Comparison of ENCODE assay signal across 24 cellular contexts in the genomic region with DNA sequence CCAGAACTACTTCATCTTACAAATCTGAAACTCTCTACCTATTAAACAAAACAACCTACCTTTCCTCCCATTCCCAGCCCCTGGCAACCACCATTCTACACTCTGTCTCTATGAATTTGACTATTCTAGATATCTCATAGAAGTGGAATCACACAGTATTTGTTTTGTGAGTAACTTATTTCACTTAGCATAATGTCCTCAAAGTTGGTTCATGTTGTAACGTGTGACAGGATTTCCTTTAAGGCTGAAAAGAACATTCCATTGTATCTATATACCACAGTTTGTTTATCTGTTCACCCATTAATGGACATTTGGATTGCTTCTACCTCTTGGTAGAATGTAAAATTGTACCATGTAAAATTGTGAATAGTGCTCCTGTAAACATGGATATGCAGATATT.
A peak's percentile ranks its signal among the peaks of the same experiment; 100 is the strongest.
DNase-seq lines count a peak whose midpoint lies in the region; ATAC-seq and TF ChIP-seq lines count a peak whose summit lies in the region.
"Had no signal": no experiment of that assay in that cellular context is flagged by ENCODE, and none has a peak within 500 bp of the region (broad histone marks: within the 10 kb centered on the region; RNA-seq: fewer than 3 reads in every experiment).

No MANE protein-coding gene starts in this region.

- peak overlapping the region; percentile 20 for H3K27ac Mint-ChIP-seq in HFFc6
- H3K27ac Mint-ChIP-seq: activated B cell treated with CpG ODN at 0.5 μM for 24 hours; activated CD8-positive, alpha-beta memory T cell treated with anti-CD3 and anti-CD28 coated beads, Interleukin-2, amount 10 ng/mL, durations not matched to agents 7 days and 5 days; activated naive CD4-positive, alpha-beta T cell treated with anti-CD3 and anti-CD28 coated beads, Interleukin-2, amount 50 U/mL, for 72 hours had no signal

- no peak overlapping the region for H3K4me3 Mint-ChIP-seq in HFFc6
- H3K4me3 Mint-ChIP-seq: activated B cell treated with CpG ODN at 0.5 μM for 24 hours; activated CD8-positive, alpha-beta memory T cell treated with anti-CD3 and anti-CD28 coated beads, Interleukin-2, amount 10 ng/mL, durations not matched to agents 7 days and 5 days; naive B cell had no signal

- peaks cover 72% of the 10 kb centered on the region for H3K36me3 Mint-ChIP-seq in HFFc6 (ENCODE audit: low read depth)

- H3K27me3 Mint-ChIP-seq in HFFc6 (ENCODE audit: insufficient read depth): no peaks in the 10 kb centered on the region; the same call in 1 of the 2 replicates
- H3K27me3 Mint-ChIP-seq: activated B cell treated with CpG ODN at 0.5 μM for 24 hours; activated CD8-positive, alpha-beta memory T cell treated with anti-CD3 and anti-CD28 coated beads, Interleukin-2, amount 10 ng/mL, durations not matched to agents 7 days and 5 days; naive B cell had no signal

- ATAC-seq in HG03432 (IDR thresholded peaks at IDR 0.05; ENCODE audit: unreplicated experiment) (no peak), HG03025 (IDR thresholded peaks at IDR 0.05; ENCODE audit: low FRiP score, unreplicated experiment) (no peak)
- ATAC-seq: A549; activated CD8-positive, alpha-beta memory T cell treated with anti-CD3 and anti-CD28 coated beads, Interleukin-2, amount 10 ng/mL, durations not matched to agents 7 days and 5 days; activated naive CD4-positive, alpha-beta T cell treated with anti-CD3 and anti-CD28 coated beads, Interleukin-2, amount 50 U/mL, for 72 hours had no signal

- TF ChIP-seq CTCF in HFFc6 (IDR thresholded peaks at IDR 0.05) (no peak), epithelial cell of esophagus (IDR thresholded peaks at IDR 0.05; ENCODE audit: insufficient read depth, low read depth, low read length, missing control alignments) (no peak)

- H3K4me3 ChIP-seq in epithelial cell of esophagus (ENCODE audit: low read length): no peak overlapping the region
- H3K4me3 ChIP-seq: A549, hepatocyte, Peyer's patch had no signal

- no peaks in the 10 kb centered on the region for H3K9me3 Mint-ChIP-seq in HFFc6
- H3K9me3 Mint-ChIP-seq: activated B cell treated with CpG ODN at 0.5 μM for 24 hours; activated naive CD4-positive, alpha-beta T cell treated with anti-CD3 and anti-CD28 coated beads, Interleukin-2, amount 50 U/mL, for 72 hours; naive B cell had no signal

- DNase-seq in HFFc6: no peak
- peak; percentile 73 for DNase-seq in epithelial cell of esophagus (ENCODE audit: low read depth)
- peak; percentile 30 to 75 for DNase-seq in lung microvascular endothelial cell (ENCODE audit: low read depth in 2 of 2)
- no peak for DNase-seq in CD1c-positive myeloid dendritic cell (ENCODE audit: extremely low spot score)
- no peak for DNase-seq in activated CD8-positive, alpha-beta memory T cell treated with anti-CD3 and anti-CD28 coated beads, Interleukin-2, amount 50 U/mL, for 4 hours
- DNase-seq: activated B cell treated with CpG ODN at 0.5 μM for 24 hours; activated CD8-positive, alpha-beta memory T cell treated with anti-CD3 and anti-CD28 coated beads, Interleukin-2, amount 10 ng/mL, durations not matched to agents 7 days and 5 days; aorta; H7; KBM-7; MM.1S; naive B cell; NCI-H1417; NCI-H2081; NCI-H226; Peyer's patch; stimulated activated CD4-positive, alpha-beta T cell treated with anti-CD3 and anti-CD28 coated beads, Interleukin-2, amount 100 ng/mL, for 24 hours; trophoblast cell had no signal

- peak overlapping the region; percentile 31 for H3K27ac ChIP-seq in angular gyrus (ENCODE audit: low read depth, low read length)
- H3K27ac ChIP-seq: A549, hepatocyte, Peyer's patch had no signal

- H3K4me1 Mint-ChIP-seq in HFFc6 (ENCODE audit: low read depth): peaks cover 56% of the 10 kb centered on the region
- H3K4me1 Mint-ChIP-seq: activated B cell treated with CpG ODN at 0.5 μM for 24 hours had no signal

Comparison
In these comparisons a context has a peak if more than half of its experiments do, and no peak if none do; other contexts are left out.
1. DNase-seq: peak in epithelial cell of esophagus (single experiment) and lung microvascular endothelial cell (2 of 2); none in HFFc6 (single experiment), CD1c-positive myeloid dendritic cell (single experiment) and activated CD8-positive, alpha-beta memory T cell treated with anti-CD3 and anti-CD28 coated beads, Interleukin-2, amount 50 U/mL, for 4 hours (single experiment).